Comparison of ENCODE assay signal across 1 cellular context in the genomic region with DNA sequence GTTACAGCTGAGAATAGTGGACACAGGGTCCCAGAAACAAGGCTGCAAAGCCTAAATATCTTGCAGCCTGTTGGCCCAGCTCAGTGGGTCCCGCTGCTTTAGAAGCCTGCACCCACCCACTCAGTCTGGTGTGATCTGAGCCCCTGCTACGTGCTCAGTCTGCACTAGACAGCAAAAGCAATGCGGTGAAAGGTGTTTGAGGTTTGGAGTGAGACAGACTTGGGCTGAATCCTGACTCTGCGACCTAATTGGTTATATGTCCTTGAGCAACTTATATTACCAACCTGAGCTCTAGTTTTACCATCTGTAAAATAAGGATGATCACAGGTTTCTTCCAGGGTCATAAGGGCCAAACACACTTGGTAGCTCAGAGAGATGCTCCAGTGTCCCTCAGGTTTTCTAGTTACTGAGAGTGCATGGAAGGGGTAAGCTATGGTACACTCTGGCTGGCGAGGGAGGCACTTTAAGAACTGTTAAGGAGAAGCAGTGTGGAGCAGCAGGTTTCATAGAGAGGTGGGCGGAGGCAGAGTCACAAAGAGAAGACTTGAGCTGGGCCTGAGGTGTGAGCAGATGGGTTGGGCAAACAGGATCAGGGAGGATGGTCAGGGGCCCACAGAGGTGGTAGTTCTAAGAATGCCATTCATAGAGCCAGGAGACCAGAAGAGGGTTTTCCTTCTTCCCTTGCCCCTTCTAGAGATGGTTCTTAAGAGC.
TF ChIP-seq lines count a peak whose summit lies in the region.

No MANE protein-coding gene starts in this region.

TF ChIP-seq in HCT116, 20 proteins besides CTCF, POLR2A, EP300 and RAD21 (continued from another document):
- no peak for TF ChIP-seq FOSL1 (IDR thresholded peaks at IDR 0.05; ENCODE audit: low read depth)
- no peak for TF ChIP-seq ELF1 (IDR thresholded peaks at IDR 0.05; ENCODE audit: borderline replicate concordance, low read depth)
- no peak for TF ChIP-seq YY1 (IDR thresholded peaks at IDR 0.05; ENCODE audit: extremely low read depth, insufficient replicate concordance, low read depth, low read length)
- TF ChIP-seq, protein P1, sequence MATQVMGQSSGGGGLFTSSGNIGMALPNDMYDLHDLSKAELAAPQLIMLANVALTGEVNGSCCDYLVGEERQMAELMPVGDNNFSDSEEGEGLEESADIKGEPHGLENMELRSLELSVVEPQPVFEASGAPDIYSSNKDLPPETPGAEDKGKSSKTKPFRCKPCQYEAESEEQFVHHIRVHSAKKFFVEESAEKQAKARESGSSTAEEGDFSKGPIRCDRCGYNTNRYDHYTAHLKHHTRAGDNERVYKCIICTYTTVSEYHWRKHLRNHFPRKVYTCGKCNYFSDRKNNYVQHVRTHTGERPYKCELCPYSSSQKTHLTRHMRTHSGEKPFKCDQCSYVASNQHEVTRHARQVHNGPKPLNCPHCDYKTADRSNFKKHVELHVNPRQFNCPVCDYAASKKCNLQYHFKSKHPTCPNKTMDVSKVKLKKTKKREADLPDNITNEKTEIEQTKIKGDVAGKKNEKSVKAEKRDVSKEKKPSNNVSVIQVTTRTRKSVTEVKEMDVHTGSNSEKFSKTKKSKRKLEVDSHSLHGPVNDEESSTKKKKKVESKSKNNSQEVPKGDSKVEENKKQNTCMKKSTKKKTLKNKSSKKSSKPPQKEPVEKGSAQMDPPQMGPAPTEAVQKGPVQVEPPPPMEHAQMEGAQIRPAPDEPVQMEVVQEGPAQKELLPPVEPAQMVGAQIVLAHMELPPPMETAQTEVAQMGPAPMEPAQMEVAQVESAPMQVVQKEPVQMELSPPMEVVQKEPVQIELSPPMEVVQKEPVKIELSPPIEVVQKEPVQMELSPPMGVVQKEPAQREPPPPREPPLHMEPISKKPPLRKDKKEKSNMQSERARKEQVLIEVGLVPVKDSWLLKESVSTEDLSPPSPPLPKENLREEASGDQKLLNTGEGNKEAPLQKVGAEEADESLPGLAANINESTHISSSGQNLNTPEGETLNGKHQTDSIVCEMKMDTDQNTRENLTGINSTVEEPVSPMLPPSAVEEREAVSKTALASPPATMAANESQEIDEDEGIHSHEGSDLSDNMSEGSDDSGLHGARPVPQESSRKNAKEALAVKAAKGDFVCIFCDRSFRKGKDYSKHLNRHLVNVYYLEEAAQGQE (IDR thresholded peaks at IDR 0.05; ENCODE audit: low read depth), result no peak
- no peak for TF ChIP-seq ZNF274 (IDR thresholded peaks at IDR 0.05; ENCODE audit: low read depth, low read length)
- TF ChIP-seq, protein P2, sequence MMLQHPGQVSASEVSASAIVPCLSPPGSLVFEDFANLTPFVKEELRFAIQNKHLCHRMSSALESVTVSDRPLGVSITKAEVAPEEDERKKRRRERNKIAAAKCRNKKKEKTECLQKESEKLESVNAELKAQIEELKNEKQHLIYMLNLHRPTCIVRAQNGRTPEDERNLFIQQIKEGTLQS (IDR thresholded peaks at IDR 0.05), result no peak
- no peak for TF ChIP-seq CEBPB (IDR thresholded peaks at IDR 0.05; ENCODE audit: low read depth)
